2 cellular contexts compared by ENCODE assay signal in genomic region chr12:7806863-7807487, GRCh38.
A peak's percentile ranks its signal among the peaks of the same experiment; 100 is the strongest.
TF ChIP-seq lines count a peak whose summit lies in the region.

No MANE protein-coding gene starts in this region.

TF ChIP-seq in HEK293, 187 proteins besides CTCF, POLR2A, EP300 and RAD21:
- TF ChIP-seq WT1 (tag by site-specific recombination; IDR thresholded peaks at IDR 0.05) (no peak), HOXD13 (CRISPR knock-in tag; IDR thresholded peaks at IDR 0.05; ENCODE audit: borderline replicate concordance) (no peak), ZBTB8A (tag by site-specific recombination; IDR thresholded peaks at IDR 0.05) (no peak), ZNF214 (tag by site-specific recombination; IDR thresholded peaks at IDR 0.05; ENCODE audit: borderline replicate concordance) (no peak), ZNF266 (tag by site-specific recombination; IDR thresholded peaks at IDR 0.05; ENCODE audit: low read depth) (no peak), ZNF169 (tag by site-specific recombination; IDR thresholded peaks at IDR 0.05) (no peak), ZNF677 (tag by site-specific recombination; IDR thresholded peaks at IDR 0.05) (no peak), ZNF654 (tag by site-specific recombination; IDR thresholded peaks at IDR 0.05; ENCODE audit: low read depth) (peak; percentile 97), ZBTB21 (tag by site-specific recombination; IDR thresholded peaks at IDR 0.05) (no peak), ZNF560 (tag by site-specific recombination; IDR thresholded peaks at IDR 0.05; ENCODE audit: borderline replicate concordance) (no peak), REPIN1 (tag by site-specific recombination; IDR thresholded peaks at IDR 0.05; ENCODE audit: low read depth) (no peak), ZNF148 (tag by site-specific recombination; IDR thresholded peaks at IDR 0.05; ENCODE audit: borderline replicate concordance) (no peak), ZNF658 (tag by site-specific recombination; IDR thresholded peaks at IDR 0.05) (no peak), OVOL3 (tag by site-specific recombination; IDR thresholded peaks at IDR 0.05) (no peak), IKZF3 (tag by site-specific recombination; IDR thresholded peaks at IDR 0.05) (0 out of 2 replicates have a peak, but pooled peaks have one; percentile 13), ZNF426 (tag by site-specific recombination; IDR thresholded peaks at IDR 0.05) (no peak), ZNF521 (tag by site-specific recombination; IDR thresholded peaks at IDR 0.05) (no peak), ZNF670 (tag by site-specific recombination; IDR thresholded peaks at IDR 0.05; ENCODE audit: low read depth) (no peak), ZNF16 (tag by site-specific recombination; IDR thresholded peaks at IDR 0.05; ENCODE audit: low read depth) (no peak), ZNF23 (tag by site-specific recombination; IDR thresholded peaks at IDR 0.05; ENCODE audit: borderline replicate concordance) (no peak), ZNF211 (tag by site-specific recombination; IDR thresholded peaks at IDR 0.05; ENCODE audit: low read depth) (no peak), ZNF132 (tag by site-specific recombination; IDR thresholded peaks at IDR 0.05; ENCODE audit: borderline replicate concordance) (no peak), SP2 (tag by site-specific recombination; IDR thresholded peaks at IDR 0.05) (no peak), ZNF777 (tag by site-specific recombination; IDR thresholded peaks at IDR 0.05; ENCODE audit: borderline replicate concordance) (no peak), ATF2 (tag by site-specific recombination; IDR thresholded peaks at IDR 0.05; ENCODE audit: low read depth) (no peak), GLIS2 (tag by site-specific recombination; IDR thresholded peaks at IDR 0.05) (no peak), PRDM1 (tag by site-specific recombination; IDR thresholded peaks at IDR 0.05) (peak; percentile 57), ZBTB17 (tag by site-specific recombination; IDR thresholded peaks at IDR 0.05) (0 out of 2 replicates have a peak, but pooled peaks have one; percentile 21)
- TF ChIP-seq, protein P1, sequence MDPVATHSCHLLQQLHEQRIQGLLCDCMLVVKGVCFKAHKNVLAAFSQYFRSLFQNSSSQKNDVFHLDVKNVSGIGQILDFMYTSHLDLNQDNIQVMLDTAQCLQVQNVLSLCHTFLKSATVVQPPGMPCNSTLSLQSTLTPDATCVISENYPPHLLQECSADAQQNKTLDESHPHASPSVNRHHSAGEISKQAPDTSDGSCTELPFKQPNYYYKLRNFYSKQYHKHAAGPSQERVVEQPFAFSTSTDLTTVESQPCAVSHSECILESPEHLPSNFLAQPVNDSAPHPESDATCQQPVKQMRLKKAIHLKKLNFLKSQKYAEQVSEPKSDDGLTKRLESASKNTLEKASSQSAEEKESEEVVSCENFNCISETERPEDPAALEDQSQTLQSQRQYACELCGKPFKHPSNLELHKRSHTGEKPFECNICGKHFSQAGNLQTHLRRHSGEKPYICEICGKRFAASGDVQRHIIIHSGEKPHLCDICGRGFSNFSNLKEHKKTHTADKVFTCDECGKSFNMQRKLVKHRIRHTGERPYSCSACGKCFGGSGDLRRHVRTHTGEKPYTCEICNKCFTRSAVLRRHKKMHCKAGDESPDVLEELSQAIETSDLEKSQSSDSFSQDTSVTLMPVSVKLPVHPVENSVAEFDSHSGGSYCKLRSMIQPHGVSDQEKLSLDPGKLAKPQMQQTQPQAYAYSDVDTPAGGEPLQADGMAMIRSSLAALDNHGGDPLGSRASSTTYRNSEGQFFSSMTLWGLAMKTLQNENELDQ (tag by site-specific recombination; IDR thresholded peaks at IDR 0.05; ENCODE audit: low read depth): no peak
TF ChIP-seq in HEK293: peak in this region for 4.

TF ChIP-seq in neural cell, 6 proteins besides CTCF, POLR2A, EP300 and RAD21 (continued from another document):
- TF ChIP-seq REST (IDR thresholded peaks at IDR 0.05; ENCODE audit: borderline replicate concordance) (no peak), EZH2 (IDR thresholded peaks at IDR 0.05; ENCODE audit: borderline replicate concordance, insufficient read depth, low read length, poor library complexity, severe bottlenecking) (no peak)
TF ChIP-seq in neural cell: peak in this region for 1.
